In genomic region chr13:30796132-30796832, GRCh38 we compare ENCODE assay signal across 8 cellular contexts.
DNase-seq lines count a peak whose midpoint lies in the region; ATAC-seq and TF ChIP-seq lines count a peak whose summit lies in the region.

No MANE protein-coding gene starts in this region.

- WGBS in esophagus squamous epithelium, 2 donors = 23 to 31% methylated on average over 6 of the region's 6 CpGs

- no peak for TF ChIP-seq CTCF in esophagus squamous epithelium (IDR thresholded peaks at IDR 0.05)

- H3K27ac ChIP-seq in SK-N-MC (peak overlapping the region; percentile 73), esophagus squamous epithelium (peak overlapping the region in 3 of 4 donors; percentile 4 to 61 (median 52))

- peak overlapping the region; percentile 22 to 39 for H3K4me3 Mint-ChIP-seq in activated T-cell treated with anti-CD3 and anti-CD28 coated beads, Interleukin-2, amount 50 U/mL, for 72 hours
- peak overlapping the region in 1 of 2 donors; percentile 61 for H3K4me3 Mint-ChIP-seq in stimulated activated naive CD8-positive, alpha-beta T cell treated with anti-CD3 and anti-CD28 coated beads, Interleukin-15, amount 100 ng/mL, for 72 hours

- H3K27ac Mint-ChIP-seq in activated T-cell treated with anti-CD3 and anti-CD28 coated beads, Interleukin-2, amount 50 U/mL, for 72 hours = peak overlapping the region; percentile 78
- no peak overlapping the region for H3K27ac Mint-ChIP-seq in stimulated activated naive CD8-positive, alpha-beta T cell treated with anti-CD3 and anti-CD28 coated beads, Interleukin-15, amount 100 ng/mL, for 72 hours

- no peaks in the 10 kb centered on the region for H3K9me3 Mint-ChIP-seq in activated T-cell treated with anti-CD3 and anti-CD28 coated beads, Interleukin-2, amount 50 U/mL, for 72 hours
- H3K9me3 Mint-ChIP-seq in stimulated activated naive CD8-positive, alpha-beta T cell treated with anti-CD3 and anti-CD28 coated beads, Interleukin-15, amount 100 ng/mL, for 72 hours = no peaks in the 10 kb centered on the region

- ATAC-seq in activated T-cell treated with anti-CD3 and anti-CD28 coated beads, Interleukin-2, amount 50 U/mL, for 72 hours (replicated peaks in 1 of 2) = peak in 1 of 2 donors; percentile 41
- ATAC-seq in stimulated activated naive CD8-positive, alpha-beta T cell treated with anti-CD3 and anti-CD28 coated beads, Interleukin-15, amount 100 ng/mL, for 72 hours = peak; percentile 55
- ATAC-seq in HG02588 (IDR thresholded peaks at IDR 0.05; ENCODE audit: unreplicated experiment) = no peak

- no peaks in the 10 kb centered on the region for H3K36me3 Mint-ChIP-seq in activated T-cell treated with anti-CD3 and anti-CD28 coated beads, Interleukin-2, amount 50 U/mL, for 72 hours (ENCODE audit: insufficient read depth in 2 of 2)

- H3K27me3 Mint-ChIP-seq in activated T-cell treated with anti-CD3 and anti-CD28 coated beads, Interleukin-2, amount 50 U/mL, for 72 hours (ENCODE audit: low read depth) = no peaks in the 10 kb centered on the region
- no peaks in the 10 kb centered on the region for H3K27me3 Mint-ChIP-seq in stimulated activated naive CD8-positive, alpha-beta T cell treated with anti-CD3 and anti-CD28 coated beads, Interleukin-15, amount 100 ng/mL, for 72 hours

- H3K4me1 Mint-ChIP-seq in activated T-cell treated with anti-CD3 and anti-CD28 coated beads, Interleukin-2, amount 50 U/mL, for 72 hours (ENCODE audit: low read depth) = peaks cover 38% of the 10 kb centered on the region
- peaks cover 28% of the 10 kb centered on the region for H3K4me1 Mint-ChIP-seq in stimulated activated naive CD8-positive, alpha-beta T cell treated with anti-CD3 and anti-CD28 coated beads, Interleukin-15, amount 100 ng/mL, for 72 hours

- DNase-seq in activated T-cell treated with anti-CD3 and anti-CD28 coated beads, Interleukin-2, amount 50 U/mL, for 72 hours = no peak
- no peak for DNase-seq in activated T-cell treated with anti-CD3 and anti-CD28 coated beads, Interleukin-2, amount 50 U/mL, for 1 hour
- DNase-seq in SK-N-MC (ENCODE audit: low read depth, low spot score) (no peak), esophagus squamous epithelium (lab: John Stamatoyannopoulos, UW) (no peak), mucosa of gallbladder (ENCODE audit: low spot score) (no peak), SHP77 treated with DMSO at 0.1 percent for 48 hours (lab: John Stamatoyannopoulos, UW) (no peak)
- DNase-seq in stimulated activated naive CD8-positive, alpha-beta T cell treated with anti-CD3 and anti-CD28 coated beads, Interleukin-15, amount 100 ng/mL, for 72 hours = no peak

- H3K4me1 ChIP-seq in esophagus squamous epithelium = peaks cover 16 to 60% (median 31%) of the 10 kb centered on the region in 3 donors

- intact Hi-C loops in esophagus squamous epithelium (cut with DNase I) = loop anchor here (10.0 kb wide), 1 partner anchor 331 kb away; the partner anchor contains the start of gene HMGB1

- no peaks in the 10 kb centered on the region for H3K27me3 ChIP-seq in esophagus squamous epithelium

- H3K9ac ChIP-seq in SK-N-MC (ENCODE audit: insufficient read length) = peak overlapping the region; percentile 47

- H3K9me3 ChIP-seq in SK-N-MC (ENCODE audit: low read depth, low read length) (no peaks in the 10 kb centered on the region), esophagus squamous epithelium (no peaks in the 10 kb centered on the region)

- no peak for TF ChIP-seq POLR2A in esophagus squamous epithelium (IDR thresholded peaks at IDR 0.05)

- H3K4me3 ChIP-seq in SK-N-MC (no peak overlapping the region), esophagus squamous epithelium (peak overlapping the region in 3 of 4 donors; percentile 4 to 40 (median 13))

- H3K36me3 ChIP-seq in SK-N-MC (ENCODE audit: insufficient read depth, low read length) (no peaks in the 10 kb centered on the region), esophagus squamous epithelium (no peaks in the 10 kb centered on the region)
